In genomic region chr2:84631047-84631446, GRCh38 we compare ENCODE assay signal across 8 cellular contexts.
DNase-seq lines count a peak whose midpoint lies in the region; ATAC-seq, FAIRE-seq and TF ChIP-seq lines count a peak whose summit lies in the region.

No MANE protein-coding gene starts in this region.

- ATAC-seq in upper lobe of right lung (peak; percentile 76), HG03521 (IDR thresholded peaks at IDR 0.05; ENCODE audit: unreplicated experiment) (no peak)

- H3K27ac ChIP-seq in ascending aorta (no peak overlapping the region), upper lobe of right lung (no peak overlapping the region)

- TF ChIP-seq CTCF in AG09319 (IDR thresholded peaks at IDR 0.05; ENCODE audit: low read depth, low read length): peak; percentile 53
- peak; percentile 41 for TF ChIP-seq CTCF in GM12865 (IDR thresholded peaks at IDR 0.05; ENCODE audit: insufficient read depth, low read depth, low read length, missing control alignments)
- peak in 2 of 3 experiments; percentile 17 to 18 for TF ChIP-seq CTCF in ascending aorta (IDR thresholded peaks at IDR 0.05)
- peak; percentile 51 for TF ChIP-seq CTCF in upper lobe of right lung (IDR thresholded peaks at IDR 0.05)

- DNase-seq in AG09319 (ENCODE audit: extremely low read depth, low read depth) (peak; percentile 1), GM12865 (ENCODE audit: low read depth) (peak; percentile 17), Kasumi-1 (lab: John Stamatoyannopoulos, UW) (peak; percentile 65 to 74), ascending aorta (ENCODE audit: low spot score in 2 of 2) (no peak), upper lobe of right lung (no peak)
- DNase-seq in NK-92 treated with Interleukin-12 subunit alpha and Interleukin-12 subunit beta, amount 100 ng/mL, for 24 hours (lab: John Stamatoyannopoulos, UW): no peak

- H3K4me1 ChIP-seq in ascending aorta (no peaks in the 10 kb centered on the region), upper lobe of right lung (no peaks in the 10 kb centered on the region)

- FAIRE-seq in islet of Langerhans (lab: Jason Lieb, UNC): peak; percentile 77

- intact Hi-C loops in ascending aorta (cut with DNase I): loop anchor here (10.0 kb wide), 1 partner anchor 136 kb away; no protein-coding TSS in a partner anchor
- intact Hi-C loops in upper lobe of right lung (cut with DNase I): no loop called here

- H3K4me3 ChIP-seq in GM12865 (ENCODE audit: low read depth, low read length) (no peak overlapping the region), ascending aorta (no peak overlapping the region), upper lobe of right lung (no peak overlapping the region)

- H3K27me3 ChIP-seq in ascending aorta (no peaks in the 10 kb centered on the region), upper lobe of right lung (no peaks in the 10 kb centered on the region)

- H3K9me3 ChIP-seq in ascending aorta (no peaks in the 10 kb centered on the region), upper lobe of right lung (no peaks in the 10 kb centered on the region)

- no peaks in the 10 kb centered on the region for H3K36me3 ChIP-seq in ascending aorta
- no peaks in the 10 kb centered on the region for H3K36me3 ChIP-seq in upper lobe of right lung

Comparison
In these comparisons a context has a peak if more than half of its experiments do, and no peak if none do; other contexts are left out.
1. DNase-seq: peak in AG09319 (single experiment), GM12865 (single experiment) and Kasumi-1 (2 of 2); none in ascending aorta (0 of 2), upper lobe of right lung (single experiment) and NK-92 treated with Interleukin-12 subunit alpha and Interleukin-12 subunit beta, amount 100 ng/mL, for 24 hours (single experiment).
2. Peak in every context shown above with its lines, with median percentiles within 50 percentile points of each other: CTCF ChIP-seq.